ENCODE assay signal across 2 cellular contexts in the genomic region with DNA sequence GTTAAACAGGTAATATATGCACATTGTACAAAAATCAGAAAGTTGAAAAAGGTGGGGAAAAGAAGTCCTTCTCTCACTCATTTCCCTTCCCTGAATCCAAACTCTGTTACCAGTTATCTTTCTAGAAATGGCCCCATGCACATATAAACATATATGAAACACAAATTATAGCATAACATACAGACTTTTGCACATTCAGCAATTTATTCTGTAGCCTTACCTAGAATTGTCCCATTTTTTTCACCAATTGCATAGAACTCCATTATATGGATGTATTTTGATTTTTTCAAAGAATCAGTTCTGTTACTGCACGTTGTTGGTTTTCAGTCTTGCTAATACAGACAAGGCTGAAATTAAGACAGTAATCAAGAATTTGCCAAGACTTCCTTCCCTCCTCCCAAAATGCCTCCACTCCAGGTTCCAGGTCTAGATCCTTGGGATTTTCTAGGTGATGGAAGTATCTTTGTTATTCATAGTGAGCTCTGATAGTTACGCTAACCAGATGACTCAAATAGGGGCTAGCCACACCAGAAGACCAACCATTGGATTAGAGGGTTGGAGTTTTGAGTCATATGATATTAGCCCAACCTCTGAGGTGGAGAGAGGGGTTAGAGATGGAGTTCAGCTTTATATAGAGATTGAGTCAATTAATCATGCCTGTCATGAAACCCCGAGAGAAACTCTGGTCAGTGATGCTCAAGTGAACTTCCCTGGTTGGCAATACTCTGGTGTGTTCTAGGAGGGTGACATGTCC.
TF ChIP-seq lines count a peak whose summit lies in the region.

No MANE protein-coding gene starts in this region.

TF ChIP-seq in GM23338, 12 proteins besides CTCF, POLR2A, EP300 and RAD21 (continued from another document):
- TF ChIP-seq, protein P1, sequence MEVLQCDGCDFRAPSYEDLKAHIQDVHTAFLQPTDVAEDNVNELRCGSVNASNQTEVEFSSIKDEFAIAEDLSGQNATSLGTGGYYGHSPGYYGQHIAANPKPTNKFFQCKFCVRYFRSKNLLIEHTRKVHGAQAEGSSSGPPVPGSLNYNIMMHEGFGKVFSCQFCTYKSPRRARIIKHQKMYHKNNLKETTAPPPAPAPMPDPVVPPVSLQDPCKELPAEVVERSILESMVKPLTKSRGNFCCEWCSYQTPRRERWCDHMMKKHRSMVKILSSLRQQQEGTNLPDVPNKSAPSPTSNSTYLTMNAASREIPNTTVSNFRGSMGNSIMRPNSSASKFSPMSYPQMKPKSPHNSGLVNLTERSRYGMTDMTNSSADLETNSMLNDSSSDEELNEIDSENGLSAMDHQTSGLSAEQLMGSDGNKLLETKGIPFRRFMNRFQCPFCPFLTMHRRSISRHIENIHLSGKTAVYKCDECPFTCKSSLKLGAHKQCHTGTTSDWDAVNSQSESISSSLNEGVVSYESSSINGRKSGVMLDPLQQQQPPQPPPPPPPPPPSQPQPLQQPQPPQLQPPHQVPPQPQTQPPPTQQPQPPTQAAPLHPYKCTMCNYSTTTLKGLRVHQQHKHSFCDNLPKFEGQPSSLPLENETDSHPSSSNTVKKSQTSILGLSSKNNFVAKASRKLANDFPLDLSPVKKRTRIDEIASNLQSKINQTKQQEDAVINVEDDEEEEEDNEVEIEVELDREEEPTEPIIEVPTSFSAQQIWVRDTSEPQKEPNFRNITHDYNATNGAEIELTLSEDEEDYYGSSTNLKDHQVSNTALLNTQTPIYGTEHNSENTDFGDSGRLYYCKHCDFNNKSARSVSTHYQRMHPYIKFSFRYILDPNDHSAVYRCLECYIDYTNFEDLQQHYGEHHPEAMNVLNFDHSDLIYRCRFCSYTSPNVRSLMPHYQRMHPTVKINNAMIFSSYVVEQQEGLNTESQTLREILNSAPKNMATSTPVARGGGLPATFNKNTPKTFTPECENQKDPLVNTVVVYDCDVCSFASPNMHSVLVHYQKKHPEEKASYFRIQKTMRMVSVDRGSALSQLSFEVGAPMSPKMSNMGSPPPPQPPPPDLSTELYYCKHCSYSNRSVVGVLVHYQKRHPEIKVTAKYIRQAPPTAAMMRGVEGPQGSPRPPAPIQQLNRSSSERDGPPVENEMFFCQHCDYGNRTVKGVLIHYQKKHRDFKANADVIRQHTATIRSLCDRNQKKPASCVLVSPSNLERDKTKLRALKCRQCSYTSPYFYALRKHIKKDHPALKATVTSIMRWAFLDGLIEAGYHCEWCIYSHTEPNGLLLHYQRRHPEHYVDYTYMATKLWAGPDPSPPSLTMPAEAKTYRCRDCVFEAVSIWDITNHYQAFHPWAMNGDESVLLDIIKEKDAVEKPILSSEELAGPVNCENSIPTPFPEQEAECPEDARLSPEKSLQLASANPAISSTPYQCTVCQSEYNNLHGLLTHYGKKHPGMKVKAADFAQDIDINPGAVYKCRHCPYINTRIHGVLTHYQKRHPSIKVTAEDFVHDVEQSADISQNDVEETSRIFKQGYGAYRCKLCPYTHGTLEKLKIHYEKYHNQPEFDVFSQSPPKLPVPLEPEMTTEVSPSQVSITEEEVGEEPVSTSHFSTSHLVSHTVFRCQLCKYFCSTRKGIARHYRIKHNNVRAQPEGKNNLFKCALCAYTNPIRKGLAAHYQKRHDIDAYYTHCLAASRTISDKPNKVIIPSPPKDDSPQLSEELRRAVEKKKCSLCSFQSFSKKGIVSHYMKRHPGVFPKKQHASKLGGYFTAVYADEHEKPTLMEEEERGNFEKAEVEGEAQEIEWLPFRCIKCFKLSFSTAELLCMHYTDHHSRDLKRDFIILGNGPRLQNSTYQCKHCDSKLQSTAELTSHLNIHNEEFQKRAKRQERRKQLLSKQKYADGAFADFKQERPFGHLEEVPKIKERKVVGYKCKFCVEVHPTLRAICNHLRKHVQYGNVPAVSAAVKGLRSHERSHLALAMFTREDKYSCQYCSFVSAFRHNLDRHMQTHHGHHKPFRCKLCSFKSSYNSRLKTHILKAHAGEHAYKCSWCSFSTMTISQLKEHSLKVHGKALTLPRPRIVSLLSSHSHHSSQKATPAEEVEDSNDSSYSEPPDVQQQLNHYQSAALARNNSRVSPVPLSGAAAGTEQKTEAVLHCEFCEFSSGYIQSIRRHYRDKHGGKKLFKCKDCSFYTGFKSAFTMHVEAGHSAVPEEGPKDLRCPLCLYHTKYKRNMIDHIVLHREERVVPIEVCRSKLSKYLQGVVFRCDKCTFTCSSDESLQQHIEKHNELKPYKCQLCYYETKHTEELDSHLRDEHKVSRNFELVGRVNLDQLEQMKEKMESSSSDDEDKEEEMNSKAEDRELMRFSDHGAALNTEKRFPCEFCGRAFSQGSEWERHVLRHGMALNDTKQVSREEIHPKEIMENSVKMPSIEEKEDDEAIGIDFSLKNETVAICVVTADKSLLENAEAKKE (CRISPR knock-in tag; IDR thresholded peaks at IDR 0.05): no peak
- TF ChIP-seq, protein P2, sequence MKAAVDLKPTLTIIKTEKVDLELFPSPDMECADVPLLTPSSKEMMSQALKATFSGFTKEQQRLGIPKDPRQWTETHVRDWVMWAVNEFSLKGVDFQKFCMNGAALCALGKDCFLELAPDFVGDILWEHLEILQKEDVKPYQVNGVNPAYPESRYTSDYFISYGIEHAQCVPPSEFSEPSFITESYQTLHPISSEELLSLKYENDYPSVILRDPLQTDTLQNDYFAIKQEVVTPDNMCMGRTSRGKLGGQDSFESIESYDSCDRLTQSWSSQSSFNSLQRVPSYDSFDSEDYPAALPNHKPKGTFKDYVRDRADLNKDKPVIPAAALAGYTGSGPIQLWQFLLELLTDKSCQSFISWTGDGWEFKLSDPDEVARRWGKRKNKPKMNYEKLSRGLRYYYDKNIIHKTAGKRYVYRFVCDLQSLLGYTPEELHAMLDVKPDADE (IDR thresholded peaks at IDR 0.05): no peak
- TF ChIP-seq JUNB (IDR thresholded peaks at IDR 0.05; ENCODE audit: unreplicated experiment): no peak
- TF ChIP-seq EZH2phosphoT487 (IDR thresholded peaks at IDR 0.05; ENCODE audit: unreplicated experiment): no peak
- TF ChIP-seq CREB1 (CRISPR knock-in tag; IDR thresholded peaks at IDR 0.05; ENCODE audit: low read depth): no peak
- no peak for TF ChIP-seq NANOG (IDR thresholded peaks at IDR 0.05; ENCODE audit: borderline replicate concordance)
- no peak for TF ChIP-seq STAT1 (IDR thresholded peaks at IDR 0.05; ENCODE audit: unreplicated experiment)

TF ChIP-seq in WTC11, 78 proteins besides CTCF, POLR2A, EP300 and RAD21 (continued from another document):
- TF ChIP-seq, protein P3, sequence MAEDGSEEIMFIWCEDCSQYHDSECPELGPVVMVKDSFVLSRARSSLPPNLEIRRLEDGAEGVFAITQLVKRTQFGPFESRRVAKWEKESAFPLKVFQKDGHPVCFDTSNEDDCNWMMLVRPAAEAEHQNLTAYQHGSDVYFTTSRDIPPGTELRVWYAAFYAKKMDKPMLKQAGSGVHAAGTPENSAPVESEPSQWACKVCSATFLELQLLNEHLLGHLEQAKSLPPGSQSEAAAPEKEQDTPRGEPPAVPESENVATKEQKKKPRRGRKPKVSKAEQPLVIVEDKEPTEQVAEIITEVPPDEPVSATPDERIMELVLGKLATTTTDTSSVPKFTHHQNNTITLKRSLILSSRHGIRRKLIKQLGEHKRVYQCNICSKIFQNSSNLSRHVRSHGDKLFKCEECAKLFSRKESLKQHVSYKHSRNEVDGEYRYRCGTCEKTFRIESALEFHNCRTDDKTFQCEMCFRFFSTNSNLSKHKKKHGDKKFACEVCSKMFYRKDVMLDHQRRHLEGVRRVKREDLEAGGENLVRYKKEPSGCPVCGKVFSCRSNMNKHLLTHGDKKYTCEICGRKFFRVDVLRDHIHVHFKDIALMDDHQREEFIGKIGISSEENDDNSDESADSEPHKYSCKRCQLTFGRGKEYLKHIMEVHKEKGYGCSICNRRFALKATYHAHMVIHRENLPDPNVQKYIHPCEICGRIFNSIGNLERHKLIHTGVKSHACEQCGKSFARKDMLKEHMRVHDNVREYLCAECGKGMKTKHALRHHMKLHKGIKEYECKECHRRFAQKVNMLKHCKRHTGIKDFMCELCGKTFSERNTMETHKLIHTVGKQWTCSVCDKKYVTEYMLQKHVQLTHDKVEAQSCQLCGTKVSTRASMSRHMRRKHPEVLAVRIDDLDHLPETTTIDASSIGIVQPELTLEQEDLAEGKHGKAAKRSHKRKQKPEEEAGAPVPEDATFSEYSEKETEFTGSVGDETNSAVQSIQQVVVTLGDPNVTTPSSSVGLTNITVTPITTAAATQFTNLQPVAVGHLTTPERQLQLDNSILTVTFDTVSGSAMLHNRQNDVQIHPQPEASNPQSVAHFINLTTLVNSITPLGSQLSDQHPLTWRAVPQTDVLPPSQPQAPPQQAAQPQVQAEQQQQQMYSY (CRISPR knock-in tag; IDR thresholded peaks at IDR 0.05): no peak
- TF ChIP-seq SP1 (CRISPR knock-in tag; conservative IDR thresholded peaks at IDR 0.05): no peak
- TF ChIP-seq ZNF263 (CRISPR knock-in tag; IDR thresholded peaks at IDR 0.05; ENCODE audit: low read depth): no peak
- TF ChIP-seq, protein P4, sequence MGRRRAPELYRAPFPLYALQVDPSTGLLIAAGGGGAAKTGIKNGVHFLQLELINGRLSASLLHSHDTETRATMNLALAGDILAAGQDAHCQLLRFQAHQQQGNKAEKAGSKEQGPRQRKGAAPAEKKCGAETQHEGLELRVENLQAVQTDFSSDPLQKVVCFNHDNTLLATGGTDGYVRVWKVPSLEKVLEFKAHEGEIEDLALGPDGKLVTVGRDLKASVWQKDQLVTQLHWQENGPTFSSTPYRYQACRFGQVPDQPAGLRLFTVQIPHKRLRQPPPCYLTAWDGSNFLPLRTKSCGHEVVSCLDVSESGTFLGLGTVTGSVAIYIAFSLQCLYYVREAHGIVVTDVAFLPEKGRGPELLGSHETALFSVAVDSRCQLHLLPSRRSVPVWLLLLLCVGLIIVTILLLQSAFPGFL (CRISPR knock-in tag; IDR thresholded peaks at IDR 0.05; ENCODE audit: borderline replicate concordance): no peak
- TF ChIP-seq PRRX2 (CRISPR knock-in tag; IDR thresholded peaks at IDR 0.05): no peak
- no peak for TF ChIP-seq MXD4 (CRISPR knock-in tag; IDR thresholded peaks at IDR 0.05; ENCODE audit: borderline replicate concordance)
- no peak for TF ChIP-seq RORB (CRISPR knock-in tag; IDR thresholded peaks at IDR 0.05)
- TF ChIP-seq, protein P5, sequence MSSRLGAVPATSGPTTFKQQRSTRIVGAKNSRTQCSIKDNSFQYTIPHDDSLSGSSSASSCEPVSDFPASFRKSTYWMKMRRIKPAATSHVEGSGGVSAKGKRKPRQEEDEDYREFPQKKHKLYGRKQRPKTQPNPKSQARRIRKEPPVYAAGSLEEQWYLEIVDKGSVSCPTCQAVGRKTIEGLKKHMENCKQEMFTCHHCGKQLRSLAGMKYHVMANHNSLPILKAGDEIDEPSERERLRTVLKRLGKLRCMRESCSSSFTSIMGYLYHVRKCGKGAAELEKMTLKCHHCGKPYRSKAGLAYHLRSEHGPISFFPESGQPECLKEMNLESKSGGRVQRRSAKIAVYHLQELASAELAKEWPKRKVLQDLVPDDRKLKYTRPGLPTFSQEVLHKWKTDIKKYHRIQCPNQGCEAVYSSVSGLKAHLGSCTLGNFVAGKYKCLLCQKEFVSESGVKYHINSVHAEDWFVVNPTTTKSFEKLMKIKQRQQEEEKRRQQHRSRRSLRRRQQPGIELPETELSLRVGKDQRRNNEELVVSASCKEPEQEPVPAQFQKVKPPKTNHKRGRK (CRISPR knock-in tag; IDR thresholded peaks at IDR 0.05; ENCODE audit: borderline replicate concordance): no peak
